ENCODE assay signal across 17 cellular contexts in the genomic region with DNA sequence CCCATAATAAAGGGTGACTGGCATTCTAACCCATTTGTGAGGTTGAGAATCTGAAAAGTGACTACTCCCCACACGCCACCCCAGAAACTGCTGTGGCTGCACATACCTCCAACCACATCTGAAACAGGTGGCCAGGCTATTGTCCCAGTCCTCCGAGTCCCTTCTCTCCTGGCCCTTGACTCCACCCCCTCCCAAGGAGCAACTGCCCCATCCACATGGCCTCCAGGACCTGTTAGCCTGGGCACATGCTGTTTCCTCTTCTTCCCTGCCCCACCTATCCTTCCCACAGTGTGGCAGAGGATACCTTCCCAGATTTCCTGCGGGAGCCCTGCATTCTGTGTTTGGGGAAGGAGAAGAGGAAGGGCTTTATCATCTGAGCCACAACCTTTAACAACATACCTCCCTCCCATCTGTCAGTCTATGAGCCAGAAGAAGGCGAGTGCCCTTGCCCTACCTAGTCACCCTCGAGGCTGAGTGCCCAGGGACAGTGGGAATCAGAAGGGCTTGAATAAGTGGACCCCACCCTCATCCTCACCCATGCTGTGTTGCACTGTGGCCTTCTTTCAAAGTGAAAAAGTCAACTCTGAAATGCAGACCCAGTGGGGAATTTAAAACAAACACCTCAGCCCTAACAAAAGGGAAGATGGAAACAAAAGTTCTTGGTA. TPM values are rescaled to one million over a fixed set of nuclear protein-coding genes. Genes with fewer than 3 reads are reported as not detected.
DNase-seq lines count a peak whose midpoint lies in the region; ATAC-seq, FAIRE-seq and TF ChIP-seq lines count a peak whose summit lies in the region.
"Had no signal": no experiment of that assay in that cellular context is flagged by ENCODE, and none has a peak within 500 bp of the region (broad histone marks: within the 10 kb centered on the region; RNA-seq: fewer than 3 reads in every experiment).

No MANE protein-coding gene starts in this region.

- peak; percentile 47 for DNase-seq in NCI-H748 (lab: John Stamatoyannopoulos, UW; ENCODE audit: unreplicated experiment)
- DNase-seq in NCI-H748 treated with DMSO at 0.1 percent for 48 hours (lab: John Stamatoyannopoulos, UW) = no peak
- DNase-seq in endothelial cell of umbilical vein (ENCODE audit: low read depth, low spot score) = no peak
- no peak for DNase-seq in substantia nigra (lab: John Stamatoyannopoulos, UW)
- DNase-seq in mucosa of gallbladder (ENCODE audit: low spot score) = no peak
- no peak for DNase-seq in GM10248 (ENCODE audit: extremely low spot score)
- DNase-seq: amniotic stem cell, kidney had no signal

- H4K20me1 ChIP-seq in KMS-11 (ENCODE audit: insufficient read depth) = no peaks in the 10 kb centered on the region
- H4K20me1 ChIP-seq in endothelial cell of umbilical vein (replicated peaks; ENCODE audit: control insufficient read depth, extremely low read depth, insufficient read depth, low read length) = no peaks in the 10 kb centered on the region

- dilution Hi-C loops in endothelial cell of umbilical vein (cut with MboI; ENCODE audit: extremely low pct_ligation_motif_present, low sequenced_read_pairs) = no loop called here

- H3K9ac ChIP-seq in KMS-11 (peak overlapping the region; percentile 47; the same call in 1 of the 2 replicates), endothelial cell of umbilical vein (replicated peaks; ENCODE audit: extremely low read depth, insufficient read depth, low read length) (no peak overlapping the region)

- no peaks in the 10 kb centered on the region for H3K27me3 ChIP-seq in KMS-11 (ENCODE audit: insufficient read depth, low read depth)
- H3K27me3 ChIP-seq in endothelial cell of umbilical vein (ENCODE audit: control insufficient read depth in 2 of 2, insufficient read depth in 2 of 2, low read length in 2 of 2) = no peaks in the 10 kb centered on the region
- H3K27me3 ChIP-seq: breast epithelium had no signal

- no peak for ATAC-seq in HG03469 (IDR thresholded peaks at IDR 0.05; ENCODE audit: unreplicated experiment)

- TF ChIP-seq CTCF in KMS-11 (conservative IDR thresholded peaks at IDR 0.05; ENCODE audit: low read depth, low read length) = no peak
- no peak for TF ChIP-seq CTCF in endothelial cell of umbilical vein (IDR thresholded peaks at IDR 0.05; ENCODE audit: extremely low read depth in 1 of 2, insufficient read depth in 1 of 2, low read depth in 1 of 2, low read length in 2 of 2)
- TF ChIP-seq CTCF in GM10248 (IDR thresholded peaks at IDR 0.05; ENCODE audit: control extremely low read depth, extremely low read depth, low read depth, missing control alignments) = no peak

- no TSS peak for BruUV-seq in endothelial cell of umbilical vein (replicated peaks; lab: Mats Ljungman, UMichigan)

- no peak for TF ChIP-seq POLR2A in endothelial cell of umbilical vein (IDR thresholded peaks at IDR 0.05; ENCODE audit: low read depth, low read length)

- peak overlapping the region; percentile 61 for H2AFZ ChIP-seq in KMS-11 (ENCODE audit: low read depth)
- no peak overlapping the region for H2AFZ ChIP-seq in endothelial cell of umbilical vein (ENCODE audit: low read depth, low read length)

- H3K79me2 ChIP-seq in KMS-11 (ENCODE audit: insufficient read depth, low read depth) (no peaks in the 10 kb centered on the region), endothelial cell of umbilical vein (ENCODE audit: control insufficient read depth, insufficient read depth, low read length) (peaks cover 37% of the 10 kb centered on the region)

- H3K36me3 ChIP-seq in KMS-11 (ENCODE audit: insufficient read depth) = no peaks in the 10 kb centered on the region
- H3K36me3 ChIP-seq in endothelial cell of umbilical vein (ENCODE audit: control insufficient read depth in 2 of 2, extremely low read depth in 1 of 2, insufficient read depth in 2 of 2, low read length in 2 of 2) = peaks cover 0 to 12% of the 10 kb centered on the region in 2 experiments
- H3K36me3 ChIP-seq: breast epithelium, stomach had no signal

- no peak for FAIRE-seq in endothelial cell of umbilical vein (lab: Jason Lieb, UNC)
- FAIRE-seq: colon, kidney had no signal

- H3K4me1 ChIP-seq in KMS-11 (ENCODE audit: low read depth, poor library complexity, severe bottlenecking) = peaks cover 47% of the 10 kb centered on the region
- peaks cover 50% of the 10 kb centered on the region for H3K4me1 ChIP-seq in endothelial cell of umbilical vein (ENCODE audit: control insufficient read depth, extremely low read depth, insufficient read depth, low read length)
- H3K4me1 ChIP-seq: breast epithelium, stomach had no signal

- intact Hi-C loops in endothelial cell of umbilical vein (cut with micrococcal nuclease) = loop anchor here (2.0 to 5.0 kb wide), 2 partner anchors 131 to 269 kb away; a partner anchor contains a TSS

- peak overlapping the region; percentile 83 for H3K27ac ChIP-seq in KMS-11
- H3K27ac ChIP-seq in endothelial cell of umbilical vein (ENCODE audit: insufficient read depth, low read depth, low read length) = peak overlapping the region; percentile 44
- peak overlapping the region; percentile 35 for H3K27ac ChIP-seq in substantia nigra (ENCODE audit: low read depth, low read length, poor library complexity, severe bottlenecking)
- H3K27ac ChIP-seq: breast epithelium, stomach had no signal

- H3K4me2 ChIP-seq in KMS-11 (peak overlapping the region; percentile 65), endothelial cell of umbilical vein (ENCODE audit: insufficient read depth, low read length) (no peak overlapping the region)
- H3K4me2 ChIP-seq: smooth muscle cell had no signal

- CTCF ChIA-PET in endothelial cell of umbilical vein (lab: Charles Lee) = no interaction called here
- CTCF ChIA-PET in GM10248 (lab: Yijun Ruan, JAX) = interaction anchor here (8.5 kb wide), 1 partner anchor 379 kb away, joined by 94 read pairs; no protein-coding TSS in a partner anchor

- H3K4me3 ChIP-seq in KMS-11 (IDR thresholded peaks at IDR 0.05; ENCODE audit: insufficient read depth, low read depth, low read length) = no peak overlapping the region
- no peak overlapping the region for H3K4me3 ChIP-seq in endothelial cell of umbilical vein (replicated peaks in 1 of 3; ENCODE audit: insufficient read depth in 1 of 3, low read depth in 1 of 3, low read length in 3 of 3)
- H3K4me3 ChIP-seq: breast epithelium, lung, smooth muscle cell, stomach had no signal

- POLR2A ChIA-PET in endothelial cell of umbilical vein (lab: Charles Lee) = no interaction called here
- POLR2A ChIA-PET in GM10248 (lab: Yijun Ruan, JAX) = no interaction called here

- no peaks in the 10 kb centered on the region for H3K9me1 ChIP-seq in endothelial cell of umbilical vein (replicated peaks; ENCODE audit: control insufficient read depth, extremely low read depth, insufficient read depth, low read length)

- no peaks in the 10 kb centered on the region for H3K9me3 ChIP-seq in endothelial cell of umbilical vein (replicated peaks; ENCODE audit: control insufficient read depth, insufficient read depth, low read length)
- H3K9me3 ChIP-seq: breast epithelium, stomach had no signal

TF ChIP-seq in endothelial cell of umbilical vein, 7 proteins besides CTCF, POLR2A, EP300 and RAD21:
- no peak for TF ChIP-seq POLR2AphosphoS5 (IDR thresholded peaks at IDR 0.05; ENCODE audit: insufficient read depth, low read depth, low read length)
- no peak for TF ChIP-seq EZH2 (IDR thresholded peaks at IDR 0.05; ENCODE audit: borderline replicate concordance, low read depth, low read length, severe bottlenecking)
- TF ChIP-seq JUN (IDR thresholded peaks at IDR 0.05; ENCODE audit: borderline replicate concordance, insufficient read depth, insufficient read length, low read depth) = no peak
- TF ChIP-seq, protein P1, sequence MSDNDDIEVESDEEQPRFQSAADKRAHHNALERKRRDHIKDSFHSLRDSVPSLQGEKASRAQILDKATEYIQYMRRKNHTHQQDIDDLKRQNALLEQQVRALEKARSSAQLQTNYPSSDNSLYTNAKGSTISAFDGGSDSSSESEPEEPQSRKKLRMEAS (IDR thresholded peaks at IDR 0.05; ENCODE audit: insufficient read depth, insufficient read length) = no peak
- TF ChIP-seq MYC (IDR thresholded peaks at IDR 0.05; ENCODE audit: low read depth, low read length) = no peak
- TF ChIP-seq FOS (IDR thresholded peaks at IDR 0.05; ENCODE audit: borderline replicate concordance, insufficient read depth, low read length) = no peak
- no peak for TF ChIP-seq GATA2 (IDR thresholded peaks at IDR 0.05; ENCODE audit: insufficient read depth, insufficient read length, low read depth, low read length)

RNA-seq across cellular contexts. Expression of a gene that starts 11.9 kb away (rescaled TPM):
- total RNA-seq in endothelial cell of umbilical vein (46.1 and 55.4 TPM in 2 replicates), mucosa of gallbladder (not detected)
- 25.2 and 32.2 TPM in 2 replicates for polyA plus RNA-seq in endothelial cell of umbilical vein
- 36.1 and 46.3 TPM in 2 replicates for polyA plus RNA-seq in endothelial cell of umbilical vein (2011; cell fraction: cytosol; rRNA removed)
- 30.9 and 37.8 TPM in 2 replicates for polyA plus RNA-seq in endothelial cell of umbilical vein (2011; cell fraction: nucleus; rRNA removed)
- polyA plus RNA-seq in endothelial cell of umbilical vein (2012) = 41.2 and 88.7 TPM in 2 replicates
- polyA minus RNA-seq in endothelial cell of umbilical vein = 35.1 and 37.3 TPM in 2 replicates
- polyA minus RNA-seq in endothelial cell of umbilical vein (2011; cell fraction: cytosol; rRNA and poly(A)+ RNA removed) = not detected
- polyA minus RNA-seq in endothelial cell of umbilical vein (2011; cell fraction: nucleus; rRNA and poly(A)+ RNA removed) = 37.3 and 66.7 TPM in 2 replicates
- total RNA-seq: activated CD8-positive, alpha-beta T cell treated with anti-CD3 and anti-CD28 coated beads, Interleukin-2, amount 10 ng/mL, durations not matched to agents 7 days and 5 days; MCF 10A had no signal
- polyA plus RNA-seq: smooth muscle cell had no signal

Comparison
In these comparisons a context has a peak if more than half of its experiments do, and no peak if none do; other contexts are left out.
1. RNA of a gene that starts 11.9 kb away (total RNA-seq): 46.1 to 55.4 TPM in endothelial cell of umbilical vein; not detected in mucosa of gallbladder (single experiment); every median in the first group is over 10 times any median in the second.
2. Peak in every context shown above with its lines, with median percentiles within 50 percentile points of each other: H3K27ac ChIP-seq.